8 cellular contexts compared by ENCODE assay signal in genomic region chrX:49001521-49002090, GRCh38. TPM values are rescaled to one million over a fixed set of nuclear protein-coding genes. Genes with fewer than 3 reads are reported as not detected.
A peak's percentile ranks its signal among the peaks of the same experiment; 100 is the strongest.
DNase-seq lines count a peak whose midpoint lies in the region; ATAC-seq and TF ChIP-seq lines count a peak whose summit lies in the region.

No MANE protein-coding gene starts in this region.

- H3K4me1 Mint-ChIP-seq in activated naive CD8-positive, alpha-beta T cell treated with anti-CD3 and anti-CD28 coated beads, Interleukin-2, amount 50 U/mL, for 24 hours = peaks cover 43% of the 10 kb centered on the region

- H3K27ac Mint-ChIP-seq in activated naive CD8-positive, alpha-beta T cell treated with anti-CD3 and anti-CD28 coated beads, Interleukin-2, amount 50 U/mL, for 24 hours = peak overlapping the region; percentile 98

- H3K36me3 ChIP-seq in BLaER1 (peaks cover 33% of the 10 kb centered on the region), SJCRH30 (no peaks in the 10 kb centered on the region), heart right ventricle (peaks cover 0 to 27% (median 0%) of the 10 kb centered on the region in 9 donors)

- H3K4me1 ChIP-seq in BLaER1 (peaks cover 8% of the 10 kb centered on the region; the same call in 1 of the 2 replicates), SJCRH30 (no peaks in the 10 kb centered on the region), heart right ventricle (peaks cover 0 to 9% (median 0%) of the 10 kb centered on the region in 9 donors)

- no peak for TF ChIP-seq CTCF in heart right ventricle (IDR thresholded peaks at IDR 0.05)

- intact Hi-C loops in heart right ventricle (cut with DNase I) = loop anchor here in 5 of 10 donors (1.0 to 5.0 kb wide), 5 partner anchors 36 to 42 kb away; partner anchors contain the start of gene TFE3 (in 4 of the 5)

- H3K4me3 ChIP-seq in BLaER1 = peak overlapping the region; percentile 78
- H3K4me3 ChIP-seq in SJCRH30 = peak overlapping the region; percentile 69
- H3K4me3 ChIP-seq in heart right ventricle = peak overlapping the region; percentile 47 to 82 (median 75)

- H3K4me3 Mint-ChIP-seq in activated naive CD8-positive, alpha-beta T cell treated with anti-CD3 and anti-CD28 coated beads, Interleukin-2, amount 50 U/mL, for 24 hours = peak overlapping the region; percentile 98

- H3K27ac ChIP-seq in BLaER1 (peak overlapping the region; percentile 97), SJCRH30 (peak overlapping the region; percentile 92), heart right ventricle (peak overlapping the region in 9 of 10 donors; percentile 36 to 94 (median 85))

- peaks cover 21% of the 10 kb centered on the region for H3K36me3 Mint-ChIP-seq in activated naive CD8-positive, alpha-beta T cell treated with anti-CD3 and anti-CD28 coated beads, Interleukin-2, amount 50 U/mL, for 24 hours (ENCODE audit: low read depth)

- 2 to 4% methylated on average over 17 of the region's 17 CpGs for WGBS in heart right ventricle, 2 donors

- H3K27me3 Mint-ChIP-seq in activated naive CD8-positive, alpha-beta T cell treated with anti-CD3 and anti-CD28 coated beads, Interleukin-2, amount 50 U/mL, for 24 hours = no peaks in the 10 kb centered on the region

- H3K9me3 ChIP-seq in BLaER1 = peaks cover 5% of the 10 kb centered on the region; the same call in 1 of the 2 replicates
- H3K9me3 ChIP-seq in SJCRH30 (replicated peaks) = no peaks in the 10 kb centered on the region
- no peaks in the 10 kb centered on the region for H3K9me3 ChIP-seq in heart right ventricle

- peak; percentile 41 to 49 for DNase-seq in SJCRH30
- peak; percentile 48 for DNase-seq in activated naive CD8-positive, alpha-beta T cell treated with anti-CD3 and anti-CD28 coated beads, Interleukin-2, amount 50 U/mL, for 24 hours
- peak in 1 of 2 donors; percentile 11 for DNase-seq in heart right ventricle
- peak; percentile 11 for DNase-seq in renal cortical epithelial cell (ENCODE audit: low read depth)
- DNase-seq in AML-193 (lab: John Stamatoyannopoulos, UW) = no peak

- peak overlapping the region; percentile 92 for H3K9ac ChIP-seq in BLaER1

- ATAC-seq in GM19351 (IDR thresholded peaks at IDR 0.05; ENCODE audit: unreplicated experiment) (peak; percentile 24), HG03521 (IDR thresholded peaks at IDR 0.05; ENCODE audit: unreplicated experiment) (peak; percentile 25), heart right ventricle (peak; percentile 26 to 55 (median 36))
- peak; percentile 55 for ATAC-seq in activated naive CD8-positive, alpha-beta T cell treated with anti-CD3 and anti-CD28 coated beads, Interleukin-2, amount 50 U/mL, for 24 hours

- peak overlapping the region; percentile 72 for H3K4me2 ChIP-seq in BLaER1

- peaks cover 22% of the 10 kb centered on the region; the same call in 1 of the 2 replicates for H3K27me3 ChIP-seq in BLaER1
- no peaks in the 10 kb centered on the region for H3K27me3 ChIP-seq in SJCRH30
- H3K27me3 ChIP-seq in heart right ventricle = no peaks in the 10 kb centered on the region

- H3K9me3 Mint-ChIP-seq in activated naive CD8-positive, alpha-beta T cell treated with anti-CD3 and anti-CD28 coated beads, Interleukin-2, amount 50 U/mL, for 24 hours = no peaks in the 10 kb centered on the region

- H4K20me1 ChIP-seq in BLaER1 = peaks cover 45% of the 10 kb centered on the region

RNA-seq across cellular contexts. Expression of gene GRIPAP1, which starts 0.5 kb away (rescaled TPM):
- 16.2 and 19.4 TPM in 2 replicates for total RNA-seq in SJCRH30 (2014; rRNA removed; shearing (Covaris generic))
- 10 to 100 TPM; 16.2 to 26.0 (median 21.9) TPM for total RNA-seq in heart right ventricle
- polyA plus RNA-seq in heart right ventricle = 10 to 100 TPM; 16.6 to 34.1 TPM
- 29.0 and 40.7 TPM in 2 replicates for total RNA-seq in renal cortical epithelial cell

RNA-seq across cellular contexts. Expression of gene KCND1, which starts 30.0 kb away (rescaled TPM):
- 0.08 and 0.12 TPM in 2 replicates for total RNA-seq in SJCRH30 (2014; rRNA removed; shearing (Covaris generic))
- 1 to 10 TPM in 1 of 10 donors, under 1 TPM in 9; 0.13 to 1.7 (median 0.32) TPM for total RNA-seq in heart right ventricle
- polyA plus RNA-seq in heart right ventricle = under 1 TPM; 0.44 to 0.48 TPM
- total RNA-seq in renal cortical epithelial cell = 7.1 and 14.0 TPM in 2 replicates

RNA-seq across cellular contexts. Expression of gene TFE3, which starts 41.6 kb away (rescaled TPM):
- total RNA-seq in SJCRH30 (2014; rRNA removed; shearing (Covaris generic)) = 9.6 and 10.2 TPM in 2 replicates
- total RNA-seq in heart right ventricle (10 to 100 TPM; 13.8 to 29.1 (median 16.1) TPM), renal cortical epithelial cell (30.6 and 72.0 TPM in 2 replicates)
- polyA plus RNA-seq in heart right ventricle = 10 to 100 TPM; 17.6 to 34.8 TPM

RNA-seq across cellular contexts. Expression of gene OTUD5, which starts 44.2 kb away (rescaled TPM):
- 17.0 and 19.2 TPM in 2 replicates for total RNA-seq in SJCRH30 (2014; rRNA removed; shearing (Covaris generic))
- 10 to 100 TPM; 17.9 to 27.3 (median 24.7) TPM for total RNA-seq in heart right ventricle
- polyA plus RNA-seq in heart right ventricle = 10 to 100 TPM; 25.4 to 26.6 TPM
- 37.2 and 61.6 TPM in 2 replicates for total RNA-seq in renal cortical epithelial cell

RNA-seq across cellular contexts. Expression of gene CCDC120, which starts 57.2 kb away (rescaled TPM):
- total RNA-seq in SJCRH30 (2014; rRNA removed; shearing (Covaris generic)) = 2.0 and 2.5 TPM in 2 replicates
- 1 to 10 TPM in 7 of 10 donors, under 1 TPM in 3; 0.71 to 2.0 (median 1.2) TPM for total RNA-seq in heart right ventricle
- 1 to 10 TPM in 1 of 2 donors, under 1 TPM in 1; 0.70 to 1.7 TPM for polyA plus RNA-seq in heart right ventricle
- total RNA-seq in renal cortical epithelial cell = 1.9 and 5.5 TPM in 2 replicates

Comparison
In these comparisons a context has a peak if more than half of its experiments do, and no peak if none do; other contexts are left out.
1. DNase-seq: peak in SJCRH30 (2 of 2), activated naive CD8-positive, alpha-beta T cell treated with anti-CD3 and anti-CD28 coated beads, Interleukin-2, amount 50 U/mL, for 24 hours (single experiment) and renal cortical epithelial cell (single experiment); none in AML-193 (0 of 2).
2. Peak in every context shown above with its lines, with median percentiles within 50 percentile points of each other: H3K27ac ChIP-seq, H3K4me3 ChIP-seq and ATAC-seq.